In genomic region chr22:21816472-21816786, GRCh38 we compare ENCODE assay signal across 8 cellular contexts. TPM values are rescaled to one million over a fixed set of nuclear protein-coding genes. Genes with fewer than 3 reads are reported as not detected.
DNase-seq lines count a peak whose midpoint lies in the region; ATAC-seq and TF ChIP-seq lines count a peak whose summit lies in the region.

No MANE protein-coding gene starts in this region.

- H3K27ac ChIP-seq in lower lobe of right lung, result peak overlapping the region; percentile 85
- peak overlapping the region; percentile 21 to 57 for H3K27ac ChIP-seq in tibial artery

- DNase-seq in activated T-cell treated with anti-CD3 and anti-CD28 coated beads, Interleukin-2, amount 50 U/mL, for 72 hours, result no peak
- DNase-seq in activated T-cell treated with anti-CD3 and anti-CD28 coated beads for 4 hours (no peak), lower lobe of right lung (no peak), tibial artery (no peak), anterior cingulate cortex (lab: John Stamatoyannopoulos, UW) (no peak), globus pallidus (ENCODE audit: low spot score) (no peak)
- no peak for DNase-seq in activated CD8-positive, alpha-beta T cell treated with anti-CD3 and anti-CD28 coated beads for 36 hours

- peaks cover 0 to 17% of the 10 kb centered on the region in 2 donors for H3K36me3 Mint-ChIP-seq in activated T-cell treated with anti-CD3 and anti-CD28 coated beads, Interleukin-2, amount 50 U/mL, for 72 hours (ENCODE audit: insufficient read depth in 2 of 2)
- peaks cover 7% of the 10 kb centered on the region for H3K36me3 Mint-ChIP-seq in activated CD8-positive, alpha-beta T cell treated with anti-CD3 and anti-CD28 coated beads for 36 hours (ENCODE audit: low read depth)

- no peak overlapping the region for H3K4me3 ChIP-seq in lower lobe of right lung
- no peak overlapping the region for H3K4me3 ChIP-seq in tibial artery

- H3K27me3 ChIP-seq in lower lobe of right lung (ENCODE audit: low read depth) (no peaks in the 10 kb centered on the region), tibial artery (no peaks in the 10 kb centered on the region)

- no peak for ATAC-seq in activated T-cell treated with anti-CD3 and anti-CD28 coated beads, Interleukin-2, amount 50 U/mL, for 72 hours (replicated peaks in 1 of 2)
- ATAC-seq in activated CD8-positive, alpha-beta T cell treated with anti-CD3 and anti-CD28 coated beads for 36 hours, result no peak
- ATAC-seq in lower lobe of right lung (no peak), HG02763 (IDR thresholded peaks at IDR 0.05; ENCODE audit: unreplicated experiment) (no peak)

- TF ChIP-seq CTCF in activated CD8-positive, alpha-beta T cell treated with anti-CD3 and anti-CD28 coated beads for 36 hours (IDR thresholded peaks at IDR 0.05), result no peak
- TF ChIP-seq CTCF in lower lobe of right lung (IDR thresholded peaks at IDR 0.05) (no peak), tibial artery (IDR thresholded peaks at IDR 0.05) (no peak)

- peak overlapping the region; percentile 74 to 89 for H3K4me3 Mint-ChIP-seq in activated T-cell treated with anti-CD3 and anti-CD28 coated beads, Interleukin-2, amount 50 U/mL, for 72 hours
- no peak overlapping the region for H3K4me3 Mint-ChIP-seq in activated CD8-positive, alpha-beta T cell treated with anti-CD3 and anti-CD28 coated beads for 36 hours

- H3K9me3 ChIP-seq in lower lobe of right lung (no peaks in the 10 kb centered on the region), tibial artery (no peaks in the 10 kb centered on the region)

- no peaks in the 10 kb centered on the region for H3K36me3 ChIP-seq in lower lobe of right lung
- H3K36me3 ChIP-seq in tibial artery, result peaks cover 0 to 5% (median 0%) of the 10 kb centered on the region in 3 donors

- peaks cover 71% of the 10 kb centered on the region for H3K4me1 Mint-ChIP-seq in activated T-cell treated with anti-CD3 and anti-CD28 coated beads, Interleukin-2, amount 50 U/mL, for 72 hours (ENCODE audit: low read depth)
- H3K4me1 Mint-ChIP-seq in activated CD8-positive, alpha-beta T cell treated with anti-CD3 and anti-CD28 coated beads for 36 hours (ENCODE audit: low read depth), result peaks cover 64% of the 10 kb centered on the region

- POLR2A ChIA-PET in activated CD8-positive, alpha-beta T cell treated with anti-CD3 and anti-CD28 coated beads for 36 hours (lab: Charles Lee), result interaction anchor here (1.3 to 1.4 kb wide), 2 partner anchors 9 to 43 kb away, joined by 3 to 7 read pairs; no protein-coding TSS in a partner anchor

- CTCF ChIA-PET in activated CD8-positive, alpha-beta T cell treated with anti-CD3 and anti-CD28 coated beads for 36 hours (lab: Charles Lee), result interaction anchor here (1.2 kb wide), 1 partner anchor 122 kb away, joined by 6 read pairs; no protein-coding TSS in a partner anchor

- peaks cover 59% of the 10 kb centered on the region for H3K4me1 ChIP-seq in lower lobe of right lung
- H3K4me1 ChIP-seq in tibial artery, result peaks cover 0 to 54% (median 13%) of the 10 kb centered on the region in 4 donors

- H3K27ac Mint-ChIP-seq in activated T-cell treated with anti-CD3 and anti-CD28 coated beads, Interleukin-2, amount 50 U/mL, for 72 hours, result peak overlapping the region; percentile 95
- H3K27ac Mint-ChIP-seq in activated CD8-positive, alpha-beta T cell treated with anti-CD3 and anti-CD28 coated beads for 36 hours, result peak overlapping the region; percentile 84

- H3K27me3 Mint-ChIP-seq in activated T-cell treated with anti-CD3 and anti-CD28 coated beads, Interleukin-2, amount 50 U/mL, for 72 hours (ENCODE audit: low read depth), result no peaks in the 10 kb centered on the region
- H3K27me3 Mint-ChIP-seq in activated CD8-positive, alpha-beta T cell treated with anti-CD3 and anti-CD28 coated beads for 36 hours, result no peaks in the 10 kb centered on the region

- intact Hi-C loops in activated CD8-positive, alpha-beta T cell treated with anti-CD3 and anti-CD28 coated beads for 36 hours (cut with micrococcal nuclease), result loop anchor here (10.0 kb wide), 2 partner anchors 48 to 52 kb away; partner anchors contain the start of gene MAPK1
- intact Hi-C loops in lower lobe of right lung (cut with DNase I) (no loop called here), tibial artery (cut with DNase I; ENCODE audit: low total_unique reads) (loop anchor here (10.0 kb wide), 1 partner anchor 48 kb away; the partner anchor contains the start of gene MAPK1)

- no peaks in the 10 kb centered on the region for H3K9me3 Mint-ChIP-seq in activated T-cell treated with anti-CD3 and anti-CD28 coated beads, Interleukin-2, amount 50 U/mL, for 72 hours
- H3K9me3 Mint-ChIP-seq in activated CD8-positive, alpha-beta T cell treated with anti-CD3 and anti-CD28 coated beads for 36 hours, result no peaks in the 10 kb centered on the region

RNA-seq across cellular contexts. Expression of gene MAPK1, which starts 51.0 kb away (rescaled TPM):
- total RNA-seq in activated T-cell treated with anti-CD3 and anti-CD28 coated beads, Interleukin-2, amount 50 U/mL, for 72 hours, result 100 to 1,000 TPM; 107 to 154 TPM
- total RNA-seq in activated CD8-positive, alpha-beta T cell treated with anti-CD3 and anti-CD28 coated beads for 36 hours, result 10 to 100 TPM; 87.1 to 93.4 TPM
- total RNA-seq in lower lobe of right lung, result 146 TPM
